In the genomic region with DNA sequence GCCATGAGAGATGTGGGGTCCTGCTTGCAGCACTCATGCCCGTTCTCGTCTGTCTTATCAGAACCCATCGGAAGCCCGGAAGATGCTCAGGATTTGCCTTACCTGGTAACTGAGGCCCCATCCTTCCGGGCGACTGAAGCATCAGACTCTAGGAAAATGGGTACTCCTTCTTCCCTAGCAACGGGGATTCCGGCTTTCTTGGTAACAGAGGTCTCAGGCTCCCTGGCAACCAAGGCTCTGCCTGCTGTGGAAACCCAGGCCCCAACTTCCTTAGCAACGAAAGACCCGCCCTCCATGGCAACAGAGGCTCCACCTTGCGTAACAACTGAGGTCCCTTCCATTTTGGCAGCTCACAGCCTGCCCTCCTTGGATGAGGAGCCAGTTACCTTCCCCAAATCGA, we compare ENCODE assay signal across 8 cellular contexts. TPM values are rescaled to one million over a fixed set of nuclear protein-coding genes. Genes with fewer than 3 reads are reported as not detected.
DNase-seq lines count a peak whose midpoint lies in the region; ATAC-seq and TF ChIP-seq lines count a peak whose summit lies in the region.

No MANE protein-coding gene starts in this region.

- intact Hi-C loops in cardiac septum (cut with DNase I) (loop anchor here (5.0 kb wide), 1 partner anchor 56 kb away; no protein-coding TSS in a partner anchor), gastrocnemius medialis (cut with DNase I; ENCODE audit: low total_unique reads) (no loop called here)

- peaks cover 0 to 4% of the 10 kb centered on the region in 2 donors for H3K4me1 ChIP-seq in gastrocnemius medialis

- H3K27ac ChIP-seq in gastrocnemius medialis, result no peak overlapping the region

- H3K9me3 ChIP-seq in gastrocnemius medialis, result no peaks in the 10 kb centered on the region

- in situ Hi-C loops in gastrocnemius medialis (cut with MboI; ENCODE audit: low sequenced_read_pairs in 4 of 4), result no loop called here

- TF ChIP-seq POLR2A in gastrocnemius medialis (IDR thresholded peaks at IDR 0.05), result no peak

- ATAC-seq in GM19438 (IDR thresholded peaks at IDR 0.05; ENCODE audit: low read depth, unreplicated experiment), result peak; percentile 63
- peak in 1 of 2 donors; percentile 5 for ATAC-seq in gastrocnemius medialis
- no peak for ATAC-seq in HG02981 (IDR thresholded peaks at IDR 0.05; ENCODE audit: unreplicated experiment)
- no peak for ATAC-seq in GM21528 (IDR thresholded peaks at IDR 0.05; ENCODE audit: low FRiP score, unreplicated experiment)

- TF ChIP-seq CTCF in gastrocnemius medialis (IDR thresholded peaks at IDR 0.05 in 4 of 5, conservative IDR thresholded peaks at IDR 0.05 in 1 of 5), result no peak

- DNase-seq in SIG-M5 (lab: John Stamatoyannopoulos, UW), result peak; percentile 81
- DNase-seq in activated effector memory CD4-positive, alpha-beta T cell treated with Interleukin-2 at 50 U/mL for 16 hours, result peak; percentile 78
- peak; percentile 83 for DNase-seq in cardiac septum (ENCODE audit: low spot score)
- DNase-seq in gastrocnemius medialis, result peak; percentile 42 to 52
- no peak for DNase-seq in NCI-H1694 (lab: John Stamatoyannopoulos, UW)

- H3K27me3 ChIP-seq in gastrocnemius medialis, result no peaks in the 10 kb centered on the region

- H3K36me3 ChIP-seq in gastrocnemius medialis, result peaks cover 0 to 8% of the 10 kb centered on the region in 2 donors

- H3K4me3 ChIP-seq in gastrocnemius medialis, result no peak overlapping the region

RNA-seq across cellular contexts. Expression of a gene that starts 8.3 kb away (rescaled TPM):
- total RNA-seq in cardiac septum, result 11.9 TPM
- total RNA-seq in gastrocnemius medialis, result 1 to 10 TPM in 3 of 4 donors, under 1 TPM in 1; 0.87 to 3.2 (median 2.5) TPM

RNA-seq across cellular contexts. Expression of a gene that starts 23.1 kb away (rescaled TPM):
- total RNA-seq in cardiac septum (139 TPM), gastrocnemius medialis (100 to 1,000 TPM in 3 of 4 donors, 10 to 100 TPM in 1; 85.6 to 127 (median 116) TPM)

RNA-seq across cellular contexts. Expression of a gene that starts 42.6 kb away (rescaled TPM):
- total RNA-seq in cardiac septum (2.3 TPM), gastrocnemius medialis (1 to 10 TPM in 3 of 4 donors, under 1 TPM in 1; 0.39 to 6.2 (median 5.0) TPM)
